Comparison of ENCODE assay signal across 11 cellular contexts in the genomic region with DNA sequence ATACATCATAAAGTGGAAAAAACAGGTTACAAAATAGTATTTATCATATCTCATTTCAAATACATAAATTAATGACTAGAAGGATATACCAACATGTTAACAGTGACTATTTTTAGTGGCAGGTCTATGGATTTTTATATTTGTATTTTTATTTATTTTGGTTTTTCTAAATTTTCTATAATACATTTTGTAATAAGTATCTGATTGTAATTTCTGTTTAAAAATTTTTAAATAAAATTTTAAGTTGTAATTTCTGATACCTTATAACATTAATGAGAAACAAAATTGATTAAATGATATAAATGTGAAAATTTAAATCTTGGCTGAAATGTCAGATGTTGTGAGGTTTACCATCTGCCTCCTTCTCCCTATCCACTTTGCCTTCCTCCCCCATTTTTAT. TPM values are rescaled to one million over a fixed set of nuclear protein-coding genes. Genes with fewer than 3 reads are reported as not detected.
DNase-seq lines count a peak whose midpoint lies in the region; ATAC-seq and TF ChIP-seq lines count a peak whose summit lies in the region.
"Had no signal": no experiment of that assay in that cellular context is flagged by ENCODE, and none has a peak within 500 bp of the region (broad histone marks: within the 10 kb centered on the region; RNA-seq: fewer than 3 reads in every experiment).

No MANE protein-coding gene starts in this region.

- H3K4me1 Mint-ChIP-seq in activated naive CD8-positive, alpha-beta T cell treated with anti-CD3 and anti-CD28 coated beads for 36 hours = peaks cover 10% of the 10 kb centered on the region

- CTCF ChIA-PET in AG04449 (lab: Yijun Ruan, JAX) = no interaction called here
- CTCF ChIA-PET in HEK293 (lab: Yijun Ruan, JAX) = interaction anchor here (1.1 kb wide), 1 partner anchor 105 kb away, joined by 3 read pairs; no protein-coding TSS in a partner anchor

- DNase-seq in AG04449 (ENCODE audit: low read depth, low spot score) (no peak), kidney epithelial cell (ENCODE audit: low read depth) (no peak), NCI-H2081 (lab: John Stamatoyannopoulos, UW) (no peak), mucosa of descending colon (no peak)
- no peak for DNase-seq in activated naive CD8-positive, alpha-beta T cell treated with anti-CD3 and anti-CD28 coated beads for 36 hours
- DNase-seq: activated CD4-positive, alpha-beta T cell treated with anti-CD3 and anti-CD28 coated beads, Interleukin-2, amount 50 U/mL, for 1 hour; NCI-H526; ovary had no signal

- no peaks in the 10 kb centered on the region for H3K9me3 Mint-ChIP-seq in activated naive CD8-positive, alpha-beta T cell treated with anti-CD3 and anti-CD28 coated beads for 36 hours

- no peak overlapping the region for H3K27ac ChIP-seq in HEK293 (ENCODE audit: extremely low read depth, low read depth, low read length)
- H3K27ac ChIP-seq: ovary had no signal

- peaks cover 5% of the 10 kb centered on the region for H3K27me3 Mint-ChIP-seq in activated naive CD8-positive, alpha-beta T cell treated with anti-CD3 and anti-CD28 coated beads for 36 hours

- no peak overlapping the region for H3K27ac Mint-ChIP-seq in activated naive CD8-positive, alpha-beta T cell treated with anti-CD3 and anti-CD28 coated beads for 36 hours

- H3K27me3 ChIP-seq in kidney epithelial cell (ENCODE audit: control insufficient read depth, insufficient read depth, low read length) = no peaks in the 10 kb centered on the region
- H3K27me3 ChIP-seq: ovary had no signal

- POLR2A ChIA-PET in AG04449 (lab: Yijun Ruan, JAX) (no interaction called here), HEK293 (lab: Yijun Ruan, JAX) (interaction anchor here (0.5 kb wide), 1 partner anchor 32 kb away, joined by 3 read pairs; the partner anchor contains the start of gene ZMYM3)

- TF ChIP-seq CTCF in AG04449 (IDR thresholded peaks at IDR 0.05; ENCODE audit: insufficient read depth, low read length, missing control alignments) (no peak), HEK293 (tag by site-specific recombination; IDR thresholded peaks at IDR 0.05) (no peak), kidney epithelial cell (IDR thresholded peaks at IDR 0.05; ENCODE audit: insufficient read depth, low read length, poor library complexity, severe bottlenecking) (no peak), mucosa of descending colon (IDR thresholded peaks at IDR 0.05) (no peak)

- H3K4me1 ChIP-seq in HEK293 (ENCODE audit: control insufficient read depth, insufficient read depth, low read length) (peaks cover 4% of the 10 kb centered on the region; the same call in 1 of the 2 replicates), mucosa of descending colon (ENCODE audit: low read depth) (no peaks in the 10 kb centered on the region)

- H3K4me3 ChIP-seq in AG04449 (ENCODE audit: low read depth, low read length) (peak overlapping the region; percentile 72), HEK293 (ENCODE audit: low read depth, low read length) (peak overlapping the region; percentile 84), kidney epithelial cell (ENCODE audit: low read depth, low read length) (peak overlapping the region; percentile 83), mucosa of descending colon (no peak overlapping the region)

- ATAC-seq in GM21423 (IDR thresholded peaks at IDR 0.05; ENCODE audit: unreplicated experiment) = no peak
- no peak for ATAC-seq in HG03159 (IDR thresholded peaks at IDR 0.05; ENCODE audit: unreplicated experiment)
- no peak for ATAC-seq in mucosa of descending colon

- H3K4me3 Mint-ChIP-seq in activated naive CD8-positive, alpha-beta T cell treated with anti-CD3 and anti-CD28 coated beads for 36 hours = peak overlapping the region; percentile 97

- H3K36me3 ChIP-seq in HEK293 (ENCODE audit: control insufficient read depth in 2 of 2, insufficient read depth in 1 of 2, low read length in 2 of 2) (peaks cover 37 to 47% of the 10 kb centered on the region in 2 experiments), kidney epithelial cell (ENCODE audit: control insufficient read depth, insufficient read depth, low read length) (no peaks in the 10 kb centered on the region), mucosa of descending colon (ENCODE audit: low read depth) (no peaks in the 10 kb centered on the region)
- H3K36me3 ChIP-seq: ovary had no signal

- H3K9me3 ChIP-seq in HEK293 (ENCODE audit: control insufficient read depth, insufficient read depth, low read depth, low read length) (no peaks in the 10 kb centered on the region; the same call in 1 of the 2 replicates), mucosa of descending colon (no peaks in the 10 kb centered on the region)
- H3K9me3 ChIP-seq: ovary had no signal

- intact Hi-C loops in mucosa of descending colon (cut with DNase I, micrococcal nuclease) = no loop called here

- H3K36me3 Mint-ChIP-seq in activated naive CD8-positive, alpha-beta T cell treated with anti-CD3 and anti-CD28 coated beads for 36 hours = peaks cover 40% of the 10 kb centered on the region

TF ChIP-seq in HEK293, 187 proteins besides CTCF, POLR2A, EP300 and RAD21 (continues in another document):
- TF ChIP-seq ZNF473 (tag by site-specific recombination; IDR thresholded peaks at IDR 0.05) (no peak), ZNF792 (tag by site-specific recombination; IDR thresholded peaks at IDR 0.05) (no peak), ZNF501 (tag by site-specific recombination; IDR thresholded peaks at IDR 0.05) (no peak), ZNF274 (IDR thresholded peaks at IDR 0.05; ENCODE audit: low read length) (no peak), ZNF274 (tag by site-specific recombination; IDR thresholded peaks at IDR 0.05; ENCODE audit: borderline replicate concordance) (no peak), ZNF704 (tag by site-specific recombination; IDR thresholded peaks at IDR 0.05) (no peak), ZNF549 (tag by site-specific recombination; IDR thresholded peaks at IDR 0.05) (no peak), ZNF2 (tag by site-specific recombination; IDR thresholded peaks at IDR 0.05) (no peak), ZNF843 (tag by site-specific recombination; IDR thresholded peaks at IDR 0.05) (no peak), ZNF211 (tag by site-specific recombination; IDR thresholded peaks at IDR 0.05; ENCODE audit: low read depth) (no peak), ZNF362 (tag by site-specific recombination; IDR thresholded peaks at IDR 0.05) (no peak), ZNF350 (tag by site-specific recombination; IDR thresholded peaks at IDR 0.05) (no peak), ZNF433 (tag by site-specific recombination; IDR thresholded peaks at IDR 0.05; ENCODE audit: low read depth) (no peak)
- TF ChIP-seq, protein P1, sequence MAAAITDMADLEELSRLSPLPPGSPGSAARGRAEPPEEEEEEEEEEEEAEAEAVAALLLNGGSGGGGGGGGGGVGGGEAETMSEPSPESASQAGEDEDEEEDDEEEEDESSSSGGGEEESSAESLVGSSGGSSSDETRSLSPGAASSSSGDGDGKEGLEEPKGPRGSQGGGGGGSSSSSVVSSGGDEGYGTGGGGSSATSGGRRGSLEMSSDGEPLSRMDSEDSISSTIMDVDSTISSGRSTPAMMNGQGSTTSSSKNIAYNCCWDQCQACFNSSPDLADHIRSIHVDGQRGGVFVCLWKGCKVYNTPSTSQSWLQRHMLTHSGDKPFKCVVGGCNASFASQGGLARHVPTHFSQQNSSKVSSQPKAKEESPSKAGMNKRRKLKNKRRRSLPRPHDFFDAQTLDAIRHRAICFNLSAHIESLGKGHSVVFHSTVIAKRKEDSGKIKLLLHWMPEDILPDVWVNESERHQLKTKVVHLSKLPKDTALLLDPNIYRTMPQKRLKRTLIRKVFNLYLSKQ (tag by site-specific recombination; IDR thresholded peaks at IDR 0.05; ENCODE audit: borderline replicate concordance) = no peak
- TF ChIP-seq, protein P2, sequence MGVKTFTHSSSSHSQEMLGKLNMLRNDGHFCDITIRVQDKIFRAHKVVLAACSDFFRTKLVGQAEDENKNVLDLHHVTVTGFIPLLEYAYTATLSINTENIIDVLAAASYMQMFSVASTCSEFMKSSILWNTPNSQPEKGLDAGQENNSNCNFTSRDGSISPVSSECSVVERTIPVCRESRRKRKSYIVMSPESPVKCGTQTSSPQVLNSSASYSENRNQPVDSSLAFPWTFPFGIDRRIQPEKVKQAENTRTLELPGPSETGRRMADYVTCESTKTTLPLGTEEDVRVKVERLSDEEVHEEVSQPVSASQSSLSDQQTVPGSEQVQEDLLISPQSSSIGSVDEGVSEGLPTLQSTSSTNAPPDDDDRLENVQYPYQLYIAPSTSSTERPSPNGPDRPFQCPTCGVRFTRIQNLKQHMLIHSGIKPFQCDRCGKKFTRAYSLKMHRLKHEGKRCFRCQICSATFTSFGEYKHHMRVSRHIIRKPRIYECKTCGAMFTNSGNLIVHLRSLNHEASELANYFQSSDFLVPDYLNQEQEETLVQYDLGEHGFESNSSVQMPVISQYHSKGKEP (tag by site-specific recombination; IDR thresholded peaks at IDR 0.05) = no peak

RNA-seq across cellular contexts. Expression of gene NONO, which starts 2.5 kb away (rescaled TPM):
- 100 to 1,000 TPM; 521 to 536 TPM for total RNA-seq in activated naive CD8-positive, alpha-beta T cell treated with anti-CD3 and anti-CD28 coated beads for 36 hours
- total RNA-seq in kidney epithelial cell (353 and 411 TPM in 2 replicates), mucosa of descending colon (100 to 1,000 TPM; 166 to 218 (median 197) TPM)

RNA-seq across cellular contexts. Expression of gene ITGB1BP2, which starts 15.6 kb away (rescaled TPM):
- total RNA-seq in activated naive CD8-positive, alpha-beta T cell treated with anti-CD3 and anti-CD28 coated beads for 36 hours = 1 to 10 TPM; 4.9 to 5.6 TPM
- total RNA-seq in kidney epithelial cell = 1.1 and 1.7 TPM in 2 replicates
- total RNA-seq in mucosa of descending colon = 1 to 10 TPM; 1.3 to 5.9 (median 1.6) TPM

RNA-seq across cellular contexts. Expression of gene ZMYM3, which starts 32.0 kb away (rescaled TPM):
- 10 to 100 TPM; 22.9 to 25.1 TPM for total RNA-seq in activated naive CD8-positive, alpha-beta T cell treated with anti-CD3 and anti-CD28 coated beads for 36 hours
- total RNA-seq in kidney epithelial cell (11.0 and 16.7 TPM in 2 replicates), mucosa of descending colon (10 to 100 TPM; 13.7 to 24.9 (median 16.4) TPM)
